ENCODE assay signal across 4 cellular contexts in genomic region chr22:21424084-21424709, GRCh38. TPM values are rescaled to one million over a fixed set of nuclear protein-coding genes. Genes with fewer than 3 reads are reported as not detected.
"Had no signal": no experiment of that assay in that cellular context is flagged by ENCODE, and none has a peak within 500 bp of the region (broad histone marks: within the 10 kb centered on the region; RNA-seq: fewer than 3 reads in every experiment).

No MANE protein-coding gene starts in this region.

RNA-seq across cellular contexts. Expression of gene RIMBP3B, which starts 40.6 kb away (rescaled TPM):
- total RNA-seq: PC-9, Peyer's patch, RPMI7951 had no signal
- polyA plus RNA-seq: SK-N-SH had no signal
